25 cellular contexts compared by ENCODE assay signal in the genomic region with DNA sequence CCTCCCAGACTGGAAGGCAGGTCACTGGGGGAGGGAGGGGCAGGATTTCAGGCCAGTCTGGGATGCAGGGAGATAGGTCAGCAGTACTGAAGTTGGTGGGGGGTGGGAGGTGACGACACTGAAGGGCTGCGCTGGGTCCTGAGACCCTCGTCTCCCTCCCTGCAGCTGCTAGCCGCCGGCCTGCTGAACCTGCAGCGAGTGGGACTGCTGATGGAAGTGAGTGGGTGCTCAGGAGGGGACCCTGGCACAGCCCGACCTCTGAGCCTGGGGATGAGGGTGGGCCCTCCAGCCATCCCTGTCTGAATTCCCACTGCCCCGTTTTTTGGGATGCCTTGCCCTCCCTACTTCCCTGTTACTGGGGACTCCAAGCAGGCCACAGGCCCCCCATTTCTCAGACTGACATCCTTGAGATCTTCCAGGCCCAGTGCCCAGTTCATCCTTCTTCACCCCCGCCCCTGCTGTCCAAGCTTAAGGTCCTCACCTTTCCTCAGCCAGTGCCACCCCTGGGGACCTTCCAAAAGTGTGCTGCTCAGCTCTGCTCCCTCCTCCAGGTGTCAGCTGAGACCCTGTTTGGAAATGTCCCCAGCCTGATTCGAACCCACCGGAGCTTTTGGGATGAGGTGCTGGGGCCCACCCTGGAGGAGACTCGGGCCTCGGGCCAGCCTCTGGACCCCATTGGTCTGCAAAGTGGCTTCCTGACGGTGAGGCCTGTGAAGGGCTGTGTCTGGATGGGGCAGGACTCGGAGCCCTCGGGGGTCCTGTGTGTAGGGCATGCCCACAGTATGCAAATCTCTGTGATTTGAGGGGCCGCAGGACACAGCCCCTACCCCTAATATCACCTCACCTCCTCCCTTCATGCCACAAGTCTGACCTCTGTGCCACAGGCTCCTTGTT. TPM values are rescaled to one million over a fixed set of nuclear protein-coding genes. Genes with fewer than 3 reads are reported as not detected.
"Had no signal": no experiment of that assay in that cellular context is flagged by ENCODE, and none has a peak within 500 bp of the region (broad histone marks: within the 10 kb centered on the region; RNA-seq: fewer than 3 reads in every experiment).

No MANE protein-coding gene starts in this region.

- H3K36me3 Mint-ChIP-seq: activated naive CD4-positive, alpha-beta T cell treated with anti-CD3 and anti-CD28 coated beads, Interleukin-2, amount 50 U/mL, for 24 hours had no signal

- H3K27me3 ChIP-seq: brain microvascular endothelial cell, cardiac muscle cell, SJSA1 had no signal

- H3K27ac Mint-ChIP-seq: activated CD8-positive, alpha-beta T cell treated with anti-CD3 and anti-CD28 coated beads for 36 hours; activated naive CD4-positive, alpha-beta T cell treated with anti-CD3 and anti-CD28 coated beads, Interleukin-2, amount 50 U/mL, for 24 hours; activated T-helper 1 cell treated with anti-CD3 and anti-CD28 coated beads, Interleukin-12 subunit alpha, Interleukin-12 subunit beta, Interleukin-2, Interleukin-4 antibody, amounts not matched to agents 30 ng/mL and 10 ng/mL and 1 ng/mL, durations not matched to agents 14 hours and 24 hours and 36 hours; T-helper 1 cell treated with Interleukin-12 subunit alpha and Interleukin-12 subunit beta and Interleukin-4 antibody, amounts not matched to agents 30 μg/mL and 1 μg/mL, for 36 hours had no signal

- H3K9me3 Mint-ChIP-seq: activated CD8-positive, alpha-beta T cell treated with anti-CD3 and anti-CD28 coated beads for 36 hours; activated naive CD4-positive, alpha-beta T cell treated with anti-CD3 and anti-CD28 coated beads, Interleukin-2, amount 50 U/mL, for 24 hours; activated T-helper 1 cell treated with anti-CD3 and anti-CD28 coated beads, Interleukin-12 subunit alpha, Interleukin-12 subunit beta, Interleukin-2, Interleukin-4 antibody, amounts not matched to agents 30 ng/mL and 10 ng/mL and 1 ng/mL, durations not matched to agents 14 hours and 24 hours and 36 hours; T-helper 1 cell treated with Interleukin-12 subunit alpha and Interleukin-12 subunit beta and Interleukin-4 antibody, amounts not matched to agents 30 μg/mL and 1 μg/mL, for 36 hours had no signal

- ATAC-seq: activated CD4-positive, CD25-positive, alpha-beta regulatory T cell treated with anti-CD3 and anti-CD28 coated beads, Interleukin-2, amount 50 U/mL, for 24 hours; activated CD8-positive, alpha-beta T cell treated with anti-CD3 and anti-CD28 coated beads for 36 hours; PC-3 had no signal

- H3K9me3 ChIP-seq: SJSA1 had no signal

- H3K27ac ChIP-seq: brain microvascular endothelial cell, cardiac muscle cell, SJSA1 had no signal

- FAIRE-seq: astrocyte, RCC 7860 had no signal

- H3K36me3 ChIP-seq: brain microvascular endothelial cell, cardiac muscle cell, SJSA1 had no signal

- H3K27me3 Mint-ChIP-seq: activated CD8-positive, alpha-beta T cell treated with anti-CD3 and anti-CD28 coated beads for 36 hours; activated naive CD4-positive, alpha-beta T cell treated with anti-CD3 and anti-CD28 coated beads, Interleukin-2, amount 50 U/mL, for 24 hours had no signal

- DNase-seq: activated CD4-positive, alpha-beta T cell treated with anti-CD3 and anti-CD28 coated beads for 4 hours; activated CD8-positive, alpha-beta memory T cell treated with anti-CD3 and anti-CD28 coated beads, Interleukin-2, amount 50 U/mL, for 4 hours; activated CD8-positive, alpha-beta T cell treated with anti-CD3 and anti-CD28 coated beads for 36 hours; activated effector memory CD4-positive, alpha-beta T cell treated with Interleukin-2 at 50 U/mL for 16 hours; activated naive CD4-positive, alpha-beta T cell; amygdala; brain microvascular endothelial cell; KG1; NCI-H1092; NCI-H1417; NCI-H2029 treated with DMSO at 0.1 percent for 48 hours; NCI-H446; NCI-H524; PC-3; SHP77; SW 1271 had no signal

- H3K4me3 Mint-ChIP-seq: activated CD8-positive, alpha-beta T cell treated with anti-CD3 and anti-CD28 coated beads for 36 hours; activated naive CD4-positive, alpha-beta T cell treated with anti-CD3 and anti-CD28 coated beads, Interleukin-2, amount 50 U/mL, for 24 hours; activated T-helper 1 cell treated with anti-CD3 and anti-CD28 coated beads, Interleukin-12 subunit alpha, Interleukin-12 subunit beta, Interleukin-2, Interleukin-4 antibody, amounts not matched to agents 30 ng/mL and 10 ng/mL and 1 ng/mL, durations not matched to agents 14 hours and 24 hours and 36 hours; T-helper 1 cell treated with Interleukin-12 subunit alpha and Interleukin-12 subunit beta and Interleukin-4 antibody, amounts not matched to agents 30 μg/mL and 1 μg/mL, for 36 hours had no signal

- H3K4me3 ChIP-seq: cardiac muscle cell, SJSA1 had no signal

RNA-seq across cellular contexts. Expression of a gene that starts 5.5 kb away (rescaled TPM):
- total RNA-seq: activated CD8-positive, alpha-beta T cell treated with anti-CD3 and anti-CD28 coated beads for 36 hours; activated T-helper 1 cell treated with anti-CD3 and anti-CD28 coated beads, Interleukin-12 subunit alpha, Interleukin-12 subunit beta, Interleukin-2, Interleukin-4 antibody, amounts not matched to agents 30 ng/mL and 10 ng/mL and 1 ng/mL, durations not matched to agents 14 hours and 24 hours and 36 hours; LHCN-M2 had no signal
